Comparison of ENCODE assay signal across 1 cellular context in the genomic region with DNA sequence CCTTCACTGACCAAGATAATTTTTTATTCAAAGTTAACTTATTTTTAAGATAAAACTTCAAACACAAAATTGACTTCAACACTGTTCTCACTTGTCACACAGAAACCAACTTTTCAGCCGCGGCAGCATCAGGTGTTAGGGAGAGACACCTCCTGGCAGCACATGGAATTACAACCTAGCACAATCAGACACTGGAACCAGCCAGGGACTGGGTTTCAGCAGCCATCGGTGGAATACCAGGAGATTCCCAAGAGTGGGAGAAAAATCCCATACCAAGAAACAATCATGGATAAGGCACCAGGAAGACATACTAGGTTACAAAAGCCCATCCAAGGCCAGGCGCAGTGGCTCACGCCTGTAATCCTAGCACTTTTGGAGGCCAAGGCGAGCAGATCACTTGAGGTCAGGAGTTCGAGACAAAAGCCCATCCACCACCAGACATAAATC.
TF ChIP-seq lines count a peak whose summit lies in the region.

No MANE protein-coding gene starts in this region.

TF ChIP-seq in HepG2, 621 proteins besides CTCF, POLR2A, EP300 and RAD21 (continued from another document and continues in another):
- 0 out of 2 replicates have a peak, but pooled peaks have one; percentile 7 for TF ChIP-seq PHF21A (CRISPR knock-in tag; IDR thresholded peaks at IDR 0.05)
- no peak for TF ChIP-seq SATB2 (CRISPR knock-in tag; IDR thresholded peaks at IDR 0.05)
- TF ChIP-seq, protein P1, sequence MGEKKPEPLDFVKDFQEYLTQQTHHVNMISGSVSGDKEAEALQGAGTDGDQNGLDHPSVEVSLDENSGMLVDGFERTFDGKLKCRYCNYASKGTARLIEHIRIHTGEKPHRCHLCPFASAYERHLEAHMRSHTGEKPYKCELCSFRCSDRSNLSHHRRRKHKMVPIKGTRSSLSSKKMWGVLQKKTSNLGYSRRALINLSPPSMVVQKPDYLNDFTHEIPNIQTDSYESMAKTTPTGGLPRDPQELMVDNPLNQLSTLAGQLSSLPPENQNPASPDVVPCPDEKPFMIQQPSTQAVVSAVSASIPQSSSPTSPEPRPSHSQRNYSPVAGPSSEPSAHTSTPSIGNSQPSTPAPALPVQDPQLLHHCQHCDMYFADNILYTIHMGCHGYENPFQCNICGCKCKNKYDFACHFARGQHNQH (CRISPR knock-in tag; IDR thresholded peaks at IDR 0.05): peak; percentile 88
- peak; percentile 51 for TF ChIP-seq FOXA3 (CRISPR knock-in tag; IDR thresholded peaks at IDR 0.05)
- TF ChIP-seq HOXA9 (CRISPR knock-in tag; IDR thresholded peaks at IDR 0.05; ENCODE audit: borderline replicate concordance): no peak
- TF ChIP-seq PLRG1 (conservative IDR thresholded peaks at IDR 0.05): no peak
- TF ChIP-seq RELA (CRISPR knock-in tag; IDR thresholded peaks at IDR 0.05): no peak
- no peak for TF ChIP-seq PRPF4 (IDR thresholded peaks at IDR 0.05; ENCODE audit: low read depth, low read length, poor library complexity, severe bottlenecking)
- TF ChIP-seq, protein P2, sequence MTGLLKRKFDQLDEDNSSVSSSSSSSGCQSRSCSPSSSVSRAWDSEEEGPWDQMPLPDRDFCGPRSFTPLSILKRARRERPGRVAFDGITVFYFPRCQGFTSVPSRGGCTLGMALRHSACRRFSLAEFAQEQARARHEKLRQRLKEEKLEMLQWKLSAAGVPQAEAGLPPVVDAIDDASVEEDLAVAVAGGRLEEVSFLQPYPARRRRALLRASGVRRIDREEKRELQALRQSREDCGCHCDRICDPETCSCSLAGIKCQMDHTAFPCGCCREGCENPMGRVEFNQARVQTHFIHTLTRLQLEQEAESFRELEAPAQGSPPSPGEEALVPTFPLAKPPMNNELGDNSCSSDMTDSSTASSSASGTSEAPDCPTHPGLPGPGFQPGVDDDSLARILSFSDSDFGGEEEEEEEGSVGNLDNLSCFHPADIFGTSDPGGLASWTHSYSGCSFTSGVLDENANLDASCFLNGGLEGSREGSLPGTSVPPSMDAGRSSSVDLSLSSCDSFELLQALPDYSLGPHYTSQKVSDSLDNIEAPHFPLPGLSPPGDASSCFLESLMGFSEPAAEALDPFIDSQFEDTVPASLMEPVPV (CRISPR knock-in tag; IDR thresholded peaks at IDR 0.05): no peak
- 0 out of 2 replicates have a peak, but pooled peaks have one; percentile 71 for TF ChIP-seq ZNF274 (CRISPR knock-in tag; IDR thresholded peaks at IDR 0.05)
- TF ChIP-seq BCL6 (CRISPR knock-in tag; IDR thresholded peaks at IDR 0.05): peak; percentile 57
- no peak; the same call in 1 of the 2 replicates for TF ChIP-seq RXRA (CRISPR knock-in tag; IDR thresholded peaks at IDR 0.05)
- TF ChIP-seq REPIN1 (CRISPR knock-in tag; IDR thresholded peaks at IDR 0.05; ENCODE audit: borderline replicate concordance, low read depth): peak; percentile 50; the same call in 1 of the 2 replicates
- TF ChIP-seq, protein P3, sequence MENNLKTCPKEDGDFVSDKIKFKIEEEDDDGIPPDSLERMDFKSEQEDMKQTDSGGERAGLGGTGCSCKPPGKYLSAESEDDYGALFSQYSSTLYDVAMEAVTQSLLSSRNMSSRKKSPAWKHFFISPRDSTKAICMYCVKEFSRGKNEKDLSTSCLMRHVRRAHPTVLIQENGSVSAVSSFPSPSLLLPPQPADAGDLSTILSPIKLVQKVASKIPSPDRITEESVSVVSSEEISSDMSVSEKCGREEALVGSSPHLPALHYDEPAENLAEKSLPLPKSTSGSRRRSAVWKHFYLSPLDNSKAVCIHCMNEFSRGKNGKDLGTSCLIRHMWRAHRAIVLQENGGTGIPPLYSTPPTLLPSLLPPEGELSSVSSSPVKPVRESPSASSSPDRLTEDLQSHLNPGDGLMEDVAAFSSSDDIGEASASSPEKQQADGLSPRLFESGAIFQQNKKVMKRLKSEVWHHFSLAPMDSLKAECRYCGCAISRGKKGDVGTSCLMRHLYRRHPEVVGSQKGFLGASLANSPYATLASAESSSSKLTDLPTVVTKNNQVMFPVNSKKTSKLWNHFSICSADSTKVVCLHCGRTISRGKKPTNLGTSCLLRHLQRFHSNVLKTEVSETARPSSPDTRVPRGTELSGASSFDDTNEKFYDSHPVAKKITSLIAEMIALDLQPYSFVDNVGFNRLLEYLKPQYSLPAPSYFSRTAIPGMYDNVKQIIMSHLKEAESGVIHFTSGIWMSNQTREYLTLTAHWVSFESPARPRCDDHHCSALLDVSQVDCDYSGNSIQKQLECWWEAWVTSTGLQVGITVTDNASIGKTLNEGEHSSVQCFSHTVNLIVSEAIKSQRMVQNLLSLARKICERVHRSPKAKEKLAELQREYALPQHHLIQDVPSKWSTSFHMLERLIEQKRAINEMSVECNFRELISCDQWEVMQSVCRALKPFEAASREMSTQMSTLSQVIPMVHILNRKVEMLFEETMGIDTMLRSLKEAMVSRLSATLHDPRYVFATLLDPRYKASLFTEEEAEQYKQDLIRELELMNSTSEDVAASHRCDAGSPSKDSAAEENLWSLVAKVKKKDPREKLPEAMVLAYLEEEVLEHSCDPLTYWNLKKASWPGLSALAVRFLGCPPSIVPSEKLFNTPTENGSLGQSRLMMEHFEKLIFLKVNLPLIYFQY (CRISPR knock-in tag; IDR thresholded peaks at IDR 0.05; ENCODE audit: borderline replicate concordance): 0 out of 2 replicates have a peak, but pooled peaks have one; percentile 23
- no peak; the same call in 1 of the 2 replicates for TF ChIP-seq ZNF263 (CRISPR knock-in tag; IDR thresholded peaks at IDR 0.05)
- no peak for TF ChIP-seq ZSCAN22 (CRISPR knock-in tag; IDR thresholded peaks at IDR 0.05)
- no peak for TF ChIP-seq TOPORS (CRISPR knock-in tag; IDR thresholded peaks at IDR 0.05)
- TF ChIP-seq ZNF326 (CRISPR knock-in tag; IDR thresholded peaks at IDR 0.05; ENCODE audit: borderline replicate concordance): no peak
- TF ChIP-seq SMAD1 (CRISPR knock-in tag; IDR thresholded peaks at IDR 0.05; ENCODE audit: borderline replicate concordance, low read depth): 0 out of 2 replicates have a peak, but pooled peaks have one; percentile 49
- peak; percentile 100 for TF ChIP-seq STAG1 (CRISPR knock-in tag; IDR thresholded peaks at IDR 0.05)
- TF ChIP-seq SMAD3 (CRISPR knock-in tag; IDR thresholded peaks at IDR 0.05): peak; percentile 81
- no peak for TF ChIP-seq ZNF354B (CRISPR knock-in tag; IDR thresholded peaks at IDR 0.05)
- peak; percentile 21; the same call in 1 of the 2 replicates for TF ChIP-seq ZNF501 (CRISPR knock-in tag; IDR thresholded peaks at IDR 0.05)
- TF ChIP-seq ZNF607 (CRISPR knock-in tag; IDR thresholded peaks at IDR 0.05; ENCODE audit: borderline replicate concordance): no peak
- TF ChIP-seq, protein P4, sequence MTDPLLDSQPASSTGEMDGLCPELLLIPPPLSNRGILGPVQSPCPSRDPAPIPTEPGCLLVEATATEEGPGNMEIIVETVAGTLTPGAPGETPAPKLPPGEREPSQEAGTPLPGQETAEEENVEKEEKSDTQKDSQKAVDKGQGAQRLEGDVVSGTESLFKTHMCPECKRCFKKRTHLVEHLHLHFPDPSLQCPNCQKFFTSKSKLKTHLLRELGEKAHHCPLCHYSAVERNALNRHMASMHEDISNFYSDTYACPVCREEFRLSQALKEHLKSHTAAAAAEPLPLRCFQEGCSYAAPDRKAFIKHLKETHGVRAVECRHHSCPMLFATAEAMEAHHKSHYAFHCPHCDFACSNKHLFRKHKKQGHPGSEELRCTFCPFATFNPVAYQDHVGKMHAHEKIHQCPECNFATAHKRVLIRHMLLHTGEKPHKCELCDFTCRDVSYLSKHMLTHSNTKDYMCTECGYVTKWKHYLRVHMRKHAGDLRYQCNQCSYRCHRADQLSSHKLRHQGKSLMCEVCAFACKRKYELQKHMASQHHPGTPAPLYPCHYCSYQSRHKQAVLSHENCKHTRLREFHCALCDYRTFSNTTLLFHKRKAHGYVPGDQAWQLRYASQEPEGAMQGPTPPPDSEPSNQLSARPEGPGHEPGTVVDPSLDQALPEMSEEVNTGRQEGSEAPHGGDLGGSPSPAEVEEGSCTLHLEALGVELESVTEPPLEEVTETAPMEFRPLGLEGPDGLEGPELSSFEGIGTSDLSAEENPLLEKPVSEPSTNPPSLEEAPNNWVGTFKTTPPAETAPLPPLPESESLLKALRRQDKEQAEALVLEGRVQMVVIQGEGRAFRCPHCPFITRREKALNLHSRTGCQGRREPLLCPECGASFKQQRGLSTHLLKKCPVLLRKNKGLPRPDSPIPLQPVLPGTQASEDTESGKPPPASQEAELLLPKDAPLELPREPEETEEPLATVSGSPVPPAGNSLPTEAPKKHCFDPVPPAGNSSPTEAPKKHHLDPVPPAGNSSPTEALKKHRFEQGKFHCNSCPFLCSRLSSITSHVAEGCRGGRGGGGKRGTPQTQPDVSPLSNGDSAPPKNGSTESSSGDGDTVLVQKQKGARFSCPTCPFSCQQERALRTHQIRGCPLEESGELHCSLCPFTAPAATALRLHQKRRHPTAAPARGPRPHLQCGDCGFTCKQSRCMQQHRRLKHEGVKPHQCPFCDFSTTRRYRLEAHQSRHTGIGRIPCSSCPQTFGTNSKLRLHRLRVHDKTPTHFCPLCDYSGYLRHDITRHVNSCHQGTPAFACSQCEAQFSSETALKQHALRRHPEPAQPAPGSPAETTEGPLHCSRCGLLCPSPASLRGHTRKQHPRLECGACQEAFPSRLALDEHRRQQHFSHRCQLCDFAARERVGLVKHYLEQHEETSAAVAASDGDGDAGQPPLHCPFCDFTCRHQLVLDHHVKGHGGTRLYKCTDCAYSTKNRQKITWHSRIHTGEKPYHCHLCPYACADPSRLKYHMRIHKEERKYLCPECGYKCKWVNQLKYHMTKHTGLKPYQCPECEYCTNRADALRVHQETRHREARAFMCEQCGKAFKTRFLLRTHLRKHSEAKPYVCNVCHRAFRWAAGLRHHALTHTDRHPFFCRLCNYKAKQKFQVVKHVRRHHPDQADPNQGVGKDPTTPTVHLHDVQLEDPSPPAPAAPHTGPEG (CRISPR knock-in tag; IDR thresholded peaks at IDR 0.05): 0 out of 2 replicates have a peak, but pooled peaks have one; percentile 27
- TF ChIP-seq, protein P5, sequence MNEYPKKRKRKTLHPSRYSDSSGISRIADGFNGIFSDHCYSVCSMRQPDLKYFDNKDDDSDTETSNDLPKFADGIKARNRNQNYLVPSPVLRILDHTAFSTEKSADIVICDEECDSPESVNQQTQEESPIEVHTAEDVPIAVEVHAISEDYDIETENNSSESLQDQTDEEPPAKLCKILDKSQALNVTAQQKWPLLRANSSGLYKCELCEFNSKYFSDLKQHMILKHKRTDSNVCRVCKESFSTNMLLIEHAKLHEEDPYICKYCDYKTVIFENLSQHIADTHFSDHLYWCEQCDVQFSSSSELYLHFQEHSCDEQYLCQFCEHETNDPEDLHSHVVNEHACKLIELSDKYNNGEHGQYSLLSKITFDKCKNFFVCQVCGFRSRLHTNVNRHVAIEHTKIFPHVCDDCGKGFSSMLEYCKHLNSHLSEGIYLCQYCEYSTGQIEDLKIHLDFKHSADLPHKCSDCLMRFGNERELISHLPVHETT (CRISPR knock-in tag; conservative IDR thresholded peaks at IDR 0.05): no peak
- TF ChIP-seq ZBTB21 (CRISPR knock-in tag; IDR thresholded peaks at IDR 0.05): no peak
- no peak for TF ChIP-seq NCOA2 (CRISPR knock-in tag; IDR thresholded peaks at IDR 0.05)
- TF ChIP-seq IRF2 (CRISPR knock-in tag; IDR thresholded peaks at IDR 0.05): peak; percentile 75
- TF ChIP-seq MEIS2 (CRISPR knock-in tag; IDR thresholded peaks at IDR 0.05): no peak
- no peak for TF ChIP-seq PAX8 (CRISPR knock-in tag; IDR thresholded peaks at IDR 0.05; ENCODE audit: borderline replicate concordance)
- TF ChIP-seq MIER3 (CRISPR knock-in tag; IDR thresholded peaks at IDR 0.05; ENCODE audit: borderline replicate concordance): peak; percentile 63; the same call in 1 of the 2 replicates
- no peak for TF ChIP-seq RBAK (CRISPR knock-in tag; IDR thresholded peaks at IDR 0.05)
- TF ChIP-seq ZNF747 (CRISPR knock-in tag; IDR thresholded peaks at IDR 0.05; ENCODE audit: borderline replicate concordance): no peak
- no peak for TF ChIP-seq SRSF4 (IDR thresholded peaks at IDR 0.05; ENCODE audit: low read depth, low read length, poor library complexity, severe bottlenecking)
- TF ChIP-seq, protein P6, sequence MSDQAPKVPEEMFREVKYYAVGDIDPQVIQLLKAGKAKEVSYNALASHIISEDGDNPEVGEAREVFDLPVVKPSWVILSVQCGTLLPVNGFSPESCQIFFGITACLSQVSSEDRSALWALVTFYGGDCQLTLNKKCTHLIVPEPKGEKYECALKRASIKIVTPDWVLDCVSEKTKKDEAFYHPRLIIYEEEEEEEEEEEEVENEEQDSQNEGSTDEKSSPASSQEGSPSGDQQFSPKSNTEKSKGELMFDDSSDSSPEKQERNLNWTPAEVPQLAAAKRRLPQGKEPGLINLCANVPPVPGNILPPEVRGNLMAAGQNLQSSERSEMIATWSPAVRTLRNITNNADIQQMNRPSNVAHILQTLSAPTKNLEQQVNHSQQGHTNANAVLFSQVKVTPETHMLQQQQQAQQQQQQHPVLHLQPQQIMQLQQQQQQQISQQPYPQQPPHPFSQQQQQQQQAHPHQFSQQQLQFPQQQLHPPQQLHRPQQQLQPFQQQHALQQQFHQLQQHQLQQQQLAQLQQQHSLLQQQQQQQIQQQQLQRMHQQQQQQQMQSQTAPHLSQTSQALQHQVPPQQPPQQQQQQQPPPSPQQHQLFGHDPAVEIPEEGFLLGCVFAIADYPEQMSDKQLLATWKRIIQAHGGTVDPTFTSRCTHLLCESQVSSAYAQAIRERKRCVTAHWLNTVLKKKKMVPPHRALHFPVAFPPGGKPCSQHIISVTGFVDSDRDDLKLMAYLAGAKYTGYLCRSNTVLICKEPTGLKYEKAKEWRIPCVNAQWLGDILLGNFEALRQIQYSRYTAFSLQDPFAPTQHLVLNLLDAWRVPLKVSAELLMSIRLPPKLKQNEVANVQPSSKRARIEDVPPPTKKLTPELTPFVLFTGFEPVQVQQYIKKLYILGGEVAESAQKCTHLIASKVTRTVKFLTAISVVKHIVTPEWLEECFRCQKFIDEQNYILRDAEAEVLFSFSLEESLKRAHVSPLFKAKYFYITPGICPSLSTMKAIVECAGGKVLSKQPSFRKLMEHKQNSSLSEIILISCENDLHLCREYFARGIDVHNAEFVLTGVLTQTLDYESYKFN (CRISPR knock-in tag; conservative IDR thresholded peaks at IDR 0.05): 0 out of 2 replicates have a peak, but pooled peaks have one; percentile 31
- TF ChIP-seq KDM5B (CRISPR knock-in tag; IDR thresholded peaks at IDR 0.05; ENCODE audit: borderline replicate concordance): no peak
- TF ChIP-seq ZSCAN12 (CRISPR knock-in tag; IDR thresholded peaks at IDR 0.05): no peak
- TF ChIP-seq MIXL1 (CRISPR knock-in tag; IDR thresholded peaks at IDR 0.05): peak; percentile 88
